Comparison of ENCODE assay signal across 28 cellular contexts in the genomic region with DNA sequence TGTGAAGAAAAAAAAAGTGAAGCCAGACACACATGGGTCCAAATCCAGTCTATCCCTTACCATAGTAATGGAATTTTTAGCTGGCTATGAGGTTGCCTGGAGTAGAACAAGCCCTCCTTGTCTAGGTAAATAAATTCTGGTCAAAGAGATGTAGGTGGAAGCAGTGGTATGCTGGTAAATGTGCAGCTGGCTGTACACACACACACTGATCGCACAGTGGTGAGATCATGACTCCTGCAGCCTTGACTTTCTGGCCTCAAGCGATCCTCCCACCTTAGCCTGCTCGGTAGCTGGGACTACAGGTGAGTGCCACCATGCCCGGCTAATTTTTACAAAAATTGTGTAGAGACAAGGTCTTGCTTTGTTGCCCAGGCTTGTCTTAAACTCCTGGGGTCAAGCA.
"Had no signal": no experiment of that assay in that cellular context is flagged by ENCODE, and none has a peak within 500 bp of the region (broad histone marks: within the 10 kb centered on the region; RNA-seq: fewer than 3 reads in every experiment).

No MANE protein-coding gene starts in this region.

- FAIRE-seq: colon, endometrium, endothelial cell of umbilical vein, frontal cortex had no signal

- DNase-seq: colonic mucosa; cortex of kidney; dermis blood vessel endothelial cell; dorsolateral prefrontal cortex; effector CD4-positive, alpha-beta T cell; effector CD8-positive, alpha-beta T cell; effector memory CD4-positive, alpha-beta T cell; effector memory CD8-positive, alpha-beta T cell; endodermal cell; erythroblast; esophagus squamous epithelium; foreskin fibroblast; foreskin keratinocyte; foreskin melanocyte; gastrocnemius medialis; glutamatergic neuron; head of caudate nucleus; heart left ventricle; heart right ventricle had no signal

- ATAC-seq: effector memory CD8-positive, alpha-beta T cell; esophagus mucosa; foreskin keratinocyte; gastrocnemius medialis; gastroesophageal sphincter; heart left ventricle; heart right ventricle had no signal

- H3K4me1 ChIP-seq: colonic mucosa, esophagus muscularis mucosa, esophagus squamous epithelium, foreskin keratinocyte, gastrocnemius medialis, gastroesophageal sphincter, heart left ventricle, heart right ventricle had no signal

- H3K4me3 ChIP-seq: colonic mucosa, coronary artery, dorsolateral prefrontal cortex, esophagus muscularis mucosa, esophagus squamous epithelium, gastrocnemius medialis, gastroesophageal sphincter, heart left ventricle, heart right ventricle had no signal

- H3K36me3 ChIP-seq: colonic mucosa, esophagus muscularis mucosa, esophagus squamous epithelium, gastrocnemius medialis, gastroesophageal sphincter, heart left ventricle, heart right ventricle had no signal

- H3K27me3 ChIP-seq: colonic mucosa, dorsolateral prefrontal cortex, esophagus muscularis mucosa, esophagus squamous epithelium, gastrocnemius medialis, gastroesophageal sphincter, heart left ventricle had no signal

- H3K9me3 ChIP-seq: colonic mucosa, esophagus muscularis mucosa, esophagus squamous epithelium, gastrocnemius medialis, gastroesophageal sphincter, heart right ventricle had no signal

- H3K27ac ChIP-seq: colonic mucosa, coronary artery, dorsolateral prefrontal cortex, epithelial cell of prostate, esophagus muscularis mucosa, esophagus squamous epithelium, foreskin keratinocyte, gastrocnemius medialis, gastroesophageal sphincter, heart left ventricle, heart right ventricle had no signal
